17 cellular contexts compared by ENCODE assay signal in the genomic region with DNA sequence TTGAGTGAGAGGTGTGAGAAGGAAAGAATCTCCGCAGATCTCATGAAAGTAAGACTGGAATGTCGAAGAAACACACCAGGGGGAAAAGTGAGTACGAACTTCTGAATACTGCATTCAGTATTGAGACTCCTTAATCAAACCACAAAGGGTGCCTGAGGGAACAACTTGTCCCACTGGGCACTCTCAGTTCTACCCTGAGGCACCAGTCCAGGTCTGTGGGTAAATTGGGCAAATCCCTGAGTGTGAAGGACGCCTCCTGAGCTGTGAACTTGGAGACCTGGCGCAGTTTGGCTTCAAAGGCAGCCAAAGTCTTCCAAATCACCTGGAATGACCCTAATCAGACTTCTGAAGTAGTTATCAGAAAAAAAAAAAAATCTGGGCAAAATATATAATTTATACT.
A peak's percentile ranks its signal among the peaks of the same experiment; 100 is the strongest.
DNase-seq lines count a peak whose midpoint lies in the region; ATAC-seq, FAIRE-seq and TF ChIP-seq lines count a peak whose summit lies in the region.
"Had no signal": no experiment of that assay in that cellular context is flagged by ENCODE, and none has a peak within 500 bp of the region (broad histone marks: within the 10 kb centered on the region; RNA-seq: fewer than 3 reads in every experiment).

No MANE protein-coding gene starts in this region.

- H3K4me3 ChIP-seq in KMS-11 (IDR thresholded peaks at IDR 0.05; ENCODE audit: insufficient read depth, low read depth, low read length) (no peak overlapping the region), H1 (ENCODE audit: extremely low read depth in 1 of 4, insufficient read depth in 2 of 4, low read depth in 3 of 4, low read length in 4 of 4) (no peak overlapping the region), gastrocnemius medialis (no peak overlapping the region)

- H4K91ac ChIP-seq in H1 (replicated peaks; ENCODE audit: insufficient read length, low read length), result no peak overlapping the region

- H2BK12ac ChIP-seq in H1 (ENCODE audit: low read depth, low read length), result no peak overlapping the region

- no peaks in the 10 kb centered on the region for H3K23me2 ChIP-seq in H1 (ENCODE audit: low read depth, low read length)

- in situ Hi-C loops in gastrocnemius medialis (cut with MboI; ENCODE audit: low sequenced_read_pairs in 4 of 4), result no loop called here

- no peak overlapping the region for H3K23ac ChIP-seq in H1 (ENCODE audit: insufficient read length)

- H3K4me2 ChIP-seq in KMS-11 (peak overlapping the region; percentile 28; the same call in 1 of the 2 replicates), H1 (ENCODE audit: insufficient read depth in 1 of 2, low read depth in 2 of 2, low read length in 2 of 2) (no peak overlapping the region)

- no peak overlapping the region for H3K14ac ChIP-seq in H1 (ENCODE audit: insufficient read length)

- no peaks in the 10 kb centered on the region for H3K9me3 ChIP-seq in H1 (ENCODE audit: insufficient read depth in 2 of 2, low read depth in 1 of 2, low read length in 1 of 2)
- no peaks in the 10 kb centered on the region for H3K9me3 ChIP-seq in gastrocnemius medialis

- H2AFZ ChIP-seq in KMS-11 (ENCODE audit: low read depth), result no peak overlapping the region
- no peak overlapping the region for H2AFZ ChIP-seq in H1 (ENCODE audit: low read length)

- peak overlapping the region; percentile 19; the same call in 1 of the 2 replicates for H3K18ac ChIP-seq in H1 (ENCODE audit: extremely low read depth, low read length)

- no peak overlapping the region for H3K56ac ChIP-seq in H1 (replicated peaks; ENCODE audit: insufficient read length, low read depth, low read length)

- TF ChIP-seq CTCF in KMS-11 (conservative IDR thresholded peaks at IDR 0.05; ENCODE audit: low read depth, low read length), result no peak
- no peak for TF ChIP-seq CTCF in H1 (IDR thresholded peaks at IDR 0.05; ENCODE audit: control extremely low read depth in 1 of 3, insufficient read depth in 1 of 3, low read depth in 1 of 3, low read length in 3 of 3)
- TF ChIP-seq CTCF in gastrocnemius medialis (IDR thresholded peaks at IDR 0.05 in 4 of 5, conservative IDR thresholded peaks at IDR 0.05 in 1 of 5), result no peak

- H4K8ac ChIP-seq in H1 (ENCODE audit: extremely low read depth, insufficient read depth, low read length), result no peak overlapping the region

- no peak overlapping the region for H4K5ac ChIP-seq in H1 (ENCODE audit: insufficient read length, low read depth, low read length)

- peaks cover 55% of the 10 kb centered on the region for H3K4me1 ChIP-seq in KMS-11 (ENCODE audit: low read depth, poor library complexity, severe bottlenecking)
- no peaks in the 10 kb centered on the region; a peak in 1 of 7 replicates for H3K4me1 ChIP-seq in H1 (replicated peaks in 1 of 4; ENCODE audit: control insufficient read depth in 3 of 4, insufficient read depth in 4 of 4, low read length in 3 of 4)
- peaks cover 35 to 40% of the 10 kb centered on the region in 2 donors for H3K4me1 ChIP-seq in gastrocnemius medialis

- H2BK120ac ChIP-seq in H1 (replicated peaks; ENCODE audit: low read depth, low read length), result no peak overlapping the region

- POLR2A ChIA-PET in H1 (lab: Charles Lee; ENCODE audit: partially characterized antibody), result no interaction called here

- CTCF ChIA-PET in H1 (lab: Charles Lee; ENCODE audit: partially characterized antibody), result no interaction called here

- H2BK20ac ChIP-seq in H1 (ENCODE audit: low read length), result no peak overlapping the region; the same call in 1 of the 2 replicates

- 91% methylated on average over 5 of the region's 5 CpGs; no CpG with 5 or more reads in 1 of the 2 experiments for WGBS in H1 (ENCODE audit: extremely low coverage in 1 of 2, insufficient coverage in 1 of 2, insufficient read length in 1 of 2, insufficient replicate concordance in 2 of 2, low coverage in 1 of 2, low lambda C conversion rate in 2 of 2, missing lambda C conversion rate in 1 of 2), 2 experiments

- TF ChIP-seq POLR2A in H1 (IDR thresholded peaks at IDR 0.05; ENCODE audit: control extremely low read depth in 1 of 2, low read depth in 2 of 2, low read length in 2 of 2) (no peak), gastrocnemius medialis (IDR thresholded peaks at IDR 0.05) (no peak)

- H3K79me2 ChIP-seq in KMS-11 (ENCODE audit: insufficient read depth, low read depth) (no peaks in the 10 kb centered on the region), H1 (ENCODE audit: control insufficient read depth in 1 of 2, insufficient read depth in 2 of 2, low read length in 2 of 2) (no peaks in the 10 kb centered on the region)

- TF ChIP-seq RAD21 in H1 (IDR thresholded peaks at IDR 0.05 in 1 of 2, conservative IDR thresholded peaks at IDR 0.05 in 1 of 2; ENCODE audit: low read depth in 2 of 2, low read length in 2 of 2), result no peak

- no peak overlapping the region for H3K9ac ChIP-seq in KMS-11
- H3K9ac ChIP-seq in H1 (replicated peaks in 1 of 4; ENCODE audit: extremely low read depth in 1 of 4, low read depth in 3 of 4, low read length in 3 of 4), result no peak overlapping the region

- no peak for DNase-seq in H1 (ENCODE audit: low read depth in 1 of 2, low spot score in 2 of 2)
- DNase-seq in islet precursor cell, result peak; percentile 54
- peak; percentile 53 to 57 for DNase-seq in gastrocnemius medialis
- no peak for DNase-seq in NCI-H446 treated with DMSO at 0.1 percent for 48 hours (lab: John Stamatoyannopoulos, UW)
- no peak for DNase-seq in activated CD4-positive, alpha-beta T cell treated with anti-CD3 and anti-CD28 coated beads, Interleukin-2, amount 50 U/mL, for 4 hours
- DNase-seq: AML-193; CD4-positive, CD25-positive, alpha-beta regulatory T cell; DMS79 treated with DMSO at 0.1 percent for 48 hours; GDM1; HCEC 1CT; NCI-H1092; NCI-H446; NCI-H748 treated with DMSO at 0.1 percent for 48 hours had no signal

- no peak for FAIRE-seq in H1 (lab: Jason Lieb, UNC)
- FAIRE-seq: GM12892, HTR-8/SVneo had no signal

- no peak for TF ChIP-seq EP300 in H1 (IDR thresholded peaks at IDR 0.05; ENCODE audit: borderline replicate concordance in 1 of 2, low read depth in 2 of 2, low read length in 2 of 2)

- H2AK5ac ChIP-seq in H1 (ENCODE audit: low read depth, low read length), result no peak overlapping the region

- H3K36me3 ChIP-seq in KMS-11 (ENCODE audit: insufficient read depth) (no peaks in the 10 kb centered on the region), H1 (ENCODE audit: control insufficient read depth in 2 of 4, insufficient read depth in 4 of 4, low read length in 3 of 4) (no peaks in the 10 kb centered on the region), gastrocnemius medialis (no peaks in the 10 kb centered on the region)

- H4K20me1 ChIP-seq in KMS-11 (ENCODE audit: insufficient read depth) (no peaks in the 10 kb centered on the region), H1 (replicated peaks in 1 of 2; ENCODE audit: control insufficient read depth in 1 of 2, insufficient read depth in 2 of 2, low read length in 2 of 2) (no peaks in the 10 kb centered on the region)

- no peak overlapping the region for H2BK15ac ChIP-seq in H1 (ENCODE audit: low read length)

- no peaks in the 10 kb centered on the region for H3K79me1 ChIP-seq in H1 (ENCODE audit: low read depth, low read length)

- ATAC-seq in gastrocnemius medialis (peak; percentile 89 to 93), HG03520 (IDR thresholded peaks at IDR 0.05; ENCODE audit: unreplicated experiment) (no peak)

- H3K27me3 ChIP-seq in KMS-11 (ENCODE audit: insufficient read depth, low read depth) (no peaks in the 10 kb centered on the region), H1 (replicated peaks in 1 of 4; ENCODE audit: control insufficient read depth in 3 of 4, extremely low read depth in 1 of 4, insufficient read depth in 3 of 4, low read length in 3 of 4) (no peaks in the 10 kb centered on the region), gastrocnemius medialis (no peaks in the 10 kb centered on the region)

- H3K27ac ChIP-seq in KMS-11 (0 out of 2 replicates have a peak overlapping the region, but pooled peaks have one; percentile 17), H1 (ENCODE audit: low read depth, low read length) (no peak overlapping the region), gastrocnemius medialis (peak overlapping the region in 2 of 4 donors; percentile 10 to 42)

- H3K4ac ChIP-seq in H1 (replicated peaks; ENCODE audit: insufficient read length, low read depth, low read length), result no peak overlapping the region

- intact Hi-C loops in gastrocnemius medialis (cut with DNase I; ENCODE audit: low total_unique reads), result no loop called here

- no peak overlapping the region for H2BK5ac ChIP-seq in H1 (ENCODE audit: low read depth, low read length)

TF ChIP-seq in H1, 55 proteins besides CTCF, POLR2A, EP300 and RAD21:
- TF ChIP-seq SIX5 (IDR thresholded peaks at IDR 0.05; ENCODE audit: low read depth, low read length) (no peak), ZNF274 (IDR thresholded peaks at IDR 0.05; ENCODE audit: borderline replicate concordance, extremely low read depth, low read length) (no peak), HDAC2 (IDR thresholded peaks at IDR 0.05; ENCODE audit: borderline replicate concordance in 1 of 2, low read depth in 2 of 2, low read length in 2 of 2) (no peak)

Comparison
In these comparisons a context has a peak if more than half of its experiments do, and no peak if none do; other contexts are left out.
1. DNase-seq: peak in islet precursor cell (single experiment) and gastrocnemius medialis (2 of 2); none in H1 (0 of 2), NCI-H446 treated with DMSO at 0.1 percent for 48 hours (single experiment) and activated CD4-positive, alpha-beta T cell treated with anti-CD3 and anti-CD28 coated beads, Interleukin-2, amount 50 U/mL, for 4 hours (0 of 2).